In the genomic region with DNA sequence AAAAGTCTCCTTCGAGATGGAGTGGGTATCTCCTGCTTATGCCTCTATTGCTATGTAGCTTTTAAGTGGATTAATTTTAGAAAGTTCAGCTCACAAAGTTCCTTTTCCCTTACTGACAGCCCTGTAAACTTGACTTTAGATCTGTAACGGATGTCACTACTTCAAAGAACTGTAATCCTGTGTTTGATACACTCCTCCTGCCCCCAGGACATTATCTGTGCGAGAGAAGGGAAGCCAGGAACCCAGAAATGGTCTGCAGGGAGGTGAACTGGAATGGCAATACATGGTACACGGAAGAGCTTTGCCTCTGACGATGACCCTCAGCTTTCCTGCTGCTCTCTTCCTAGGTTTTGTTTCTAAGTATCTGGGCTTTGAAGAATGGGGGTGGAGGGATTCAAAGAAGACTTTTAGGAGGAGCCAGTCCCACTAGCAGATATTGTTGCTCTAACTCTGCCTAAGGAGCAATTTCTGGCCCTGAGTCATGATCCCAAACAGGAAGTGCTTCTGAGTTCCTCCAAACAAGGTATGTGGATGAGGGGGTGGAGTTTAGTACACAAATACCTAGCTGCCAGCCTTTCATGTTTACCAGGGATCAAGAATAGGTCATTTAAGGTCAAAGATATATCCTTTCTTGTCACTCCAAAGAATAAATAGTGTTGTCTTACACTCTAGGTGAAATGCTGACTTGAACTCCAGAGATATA, we compare ENCODE assay signal across 8 cellular contexts. TPM values are rescaled to one million over a fixed set of nuclear protein-coding genes. Genes with fewer than 3 reads are reported as not detected.
DNase-seq lines count a peak whose midpoint lies in the region; ATAC-seq and TF ChIP-seq lines count a peak whose summit lies in the region.

No MANE protein-coding gene starts in this region.

- no peaks in the 10 kb centered on the region for H3K27me3 ChIP-seq in right atrium auricular region
- H3K27me3 ChIP-seq in stomach smooth muscle (ENCODE audit: control insufficient read depth in 1 of 2, insufficient read depth in 2 of 2, low read length in 2 of 2), result no peaks in the 10 kb centered on the region

- no peak overlapping the region for H3K9ac ChIP-seq in stomach smooth muscle (ENCODE audit: low read length in 2 of 2)

- H3K9me3 ChIP-seq in right atrium auricular region (no peaks in the 10 kb centered on the region), stomach smooth muscle (ENCODE audit: control insufficient read depth in 2 of 2, low read length in 2 of 2) (no peaks in the 10 kb centered on the region)

- intact Hi-C loops in Right ventricle myocardium superior (cut with DNase I) (no loop called here), left ventricle myocardium superior (cut with micrococcal nuclease) (no loop called here)

- no peak for TF ChIP-seq CTCF in right atrium auricular region (IDR thresholded peaks at IDR 0.05)

- H3K4me3 ChIP-seq in right atrium auricular region (no peak overlapping the region), stomach smooth muscle (ENCODE audit: low read length in 2 of 2) (no peak overlapping the region)

- ATAC-seq in Right ventricle myocardium superior (ENCODE audit: poor library complexity), result peak; percentile 68
- ATAC-seq in left ventricle myocardium superior, result peak; percentile 54
- ATAC-seq in GM18907 (IDR thresholded peaks at IDR 0.05; ENCODE audit: unreplicated experiment), result no peak
- no peak for ATAC-seq in HG03095 (IDR thresholded peaks at IDR 0.05; ENCODE audit: unreplicated experiment)

- DNase-seq in Right ventricle myocardium superior, result no peak
- DNase-seq in right atrium auricular region (ENCODE audit: low spot score), result no peak
- peak; percentile 9 for DNase-seq in T1000 (lab: John Stamatoyannopoulos, UW)
- DNase-seq in left ventricle myocardium superior, result no peak
- DNase-seq in GM19238 (ENCODE audit: insufficient read length, low spot score), result no peak

- H3K4me1 ChIP-seq in right atrium auricular region (peaks cover 0 to 9% of the 10 kb centered on the region in 2 donors), stomach smooth muscle (ENCODE audit: control insufficient read depth, insufficient read depth, low read length) (peaks cover 19% of the 10 kb centered on the region)

- H3K36me3 ChIP-seq in right atrium auricular region (no peaks in the 10 kb centered on the region), stomach smooth muscle (ENCODE audit: control insufficient read depth in 2 of 2, insufficient read depth in 2 of 2, low read length in 2 of 2) (no peaks in the 10 kb centered on the region)

- no peak overlapping the region for H3K27ac ChIP-seq in right atrium auricular region
- peak overlapping the region; percentile 56 for H3K27ac ChIP-seq in stomach smooth muscle (ENCODE audit: low read length)

RNA-seq across cellular contexts. Expression of a gene that starts 43.4 kb away (rescaled TPM):
- total RNA-seq in Right ventricle myocardium superior (not detected), right atrium auricular region (not detected), left ventricle myocardium superior (not detected)

Comparison
In these comparisons a context has a peak if more than half of its experiments do, and no peak if none do; other contexts are left out.
1. ATAC-seq: peak in Right ventricle myocardium superior (single experiment) and left ventricle myocardium superior (single experiment); none in GM18907 (single experiment) and HG03095 (single experiment).